ENCODE assay signal across 28 cellular contexts in the genomic region with DNA sequence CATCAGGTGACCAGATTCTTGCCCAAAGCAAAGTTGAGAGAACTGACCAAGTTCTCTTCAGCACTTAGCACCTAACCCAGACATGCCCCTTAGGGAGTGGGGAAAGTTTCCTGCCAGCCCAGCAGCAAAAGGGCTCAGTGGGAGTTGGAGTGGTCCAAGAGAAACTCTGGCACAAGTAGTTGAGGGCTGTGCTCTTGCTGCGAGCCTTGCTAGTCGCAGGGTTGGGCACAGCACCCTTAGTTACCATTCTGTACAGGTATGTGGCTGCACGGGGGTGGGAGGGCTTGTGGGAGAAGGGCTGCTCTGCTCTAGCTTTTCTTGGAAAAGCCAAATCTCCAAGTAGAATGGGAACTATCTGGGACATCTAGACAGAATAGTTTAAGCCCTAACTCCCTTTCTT. TPM values are rescaled to one million over a fixed set of nuclear protein-coding genes. Genes with fewer than 3 reads are reported as not detected.
DNase-seq lines count a peak whose midpoint lies in the region; ATAC-seq, FAIRE-seq and TF ChIP-seq lines count a peak whose summit lies in the region.
"Had no signal": no experiment of that assay in that cellular context is flagged by ENCODE, and none has a peak within 500 bp of the region (broad histone marks: within the 10 kb centered on the region; RNA-seq: fewer than 3 reads in every experiment).

No MANE protein-coding gene starts in this region.

- H3K4me3 ChIP-seq in CD4-positive, CD25-positive, alpha-beta regulatory T cell (ENCODE audit: low read depth, low read length) = no peak overlapping the region
- no peak overlapping the region for H3K4me3 ChIP-seq in RWPE2 (ENCODE audit: severe bottlenecking)
- H3K4me3 ChIP-seq in K562 = no peak overlapping the region
- no peak overlapping the region for H3K4me3 ChIP-seq in naive thymus-derived CD4-positive, alpha-beta T cell (ENCODE audit: low read length)
- H3K4me3 ChIP-seq: BLaER1, MG63, SJSA1 had no signal

- no peak for TF ChIP-seq POLR2A in K562 (conservative IDR thresholded peaks at IDR 0.05)

- ATAC-seq in activated T-cell treated with anti-CD3 and anti-CD28 coated beads, Interleukin-2, amount 50 U/mL, for 4 hours = no peak
- ATAC-seq in CD4-positive, CD25-positive, alpha-beta regulatory T cell (ENCODE audit: low read depth in 2 of 2) = no peak
- ATAC-seq in RWPE2 (ENCODE audit: low read depth) = 0 out of 3 replicates have a peak, but pooled peaks have one; percentile 24
- peak; percentile 4 for ATAC-seq in K562
- no peak for ATAC-seq in naive thymus-derived CD4-positive, alpha-beta T cell
- ATAC-seq in HG02870 (IDR thresholded peaks at IDR 0.05; ENCODE audit: unreplicated experiment) = no peak
- ATAC-seq: PC-3 had no signal

- no peak overlapping the region for H2AFZ ChIP-seq in K562 (ENCODE audit: low read depth, low read length)

- H3K9ac ChIP-seq in K562 (ENCODE audit: insufficient read depth in 1 of 2, low read depth in 2 of 2, low read length in 2 of 2) = peak overlapping the region in 1 of 2 experiments; percentile 18; a peak in 1 of 4 replicates
- H3K9ac ChIP-seq: BLaER1 had no signal

- POLR2A ChIA-PET in K562 (lab: Yijun Ruan, JAX) = interaction anchor here (0.6 to 4.5 kb wide), 8 partner anchors 10 to 644 kb away, joined by 3 to 21 read pairs (median 4); partner anchors contain the start of gene LRRC73
- POLR2A ChIA-PET in naive thymus-derived CD4-positive, alpha-beta T cell (lab: Charles Lee) = no interaction called here

- DNase-seq in activated T-cell treated with anti-CD3 and anti-CD28 coated beads, Interleukin-2, amount 50 U/mL, for 24 hours = no peak
- DNase-seq in activated T-cell treated with anti-CD3 and anti-CD28 coated beads, Interleukin-2, amount 50 U/mL, for 4 hours = no peak
- DNase-seq in CD4-positive, CD25-positive, alpha-beta regulatory T cell = no peak
- no peak for DNase-seq in RWPE2 (ENCODE audit: low spot score)
- no peak for DNase-seq in K562 (ENCODE audit: extremely low read depth in 1 of 4, low spot score in 3 of 4)
- DNase-seq in NCI-H2227 (lab: John Stamatoyannopoulos, UW; ENCODE audit: unreplicated experiment) = no peak
- DNase-seq in naive thymus-derived CD4-positive, alpha-beta T cell = no peak
- DNase-seq: ACHN; Caco-2; CD4-positive, alpha-beta memory T cell; KBM-7; MG63; NCI-H1105 treated with DMSO at 0.1 percent for 48 hours; NCI-H146; NCI-H1930; NCI-H2107; NCI-H446; NCI-H526; NCI-H82; NK-92 treated with Interleukin-12 subunit alpha and Interleukin-12 subunit beta, amount 100 ng/mL, for 24 hours; PC-3; Right ventricle myocardium superior had no signal

- CTCF ChIA-PET in K562 (lab: Yijun Ruan, JAX; ENCODE audit: low intra/inter-chr PET ratio) = no interaction called here
- CTCF ChIA-PET in naive thymus-derived CD4-positive, alpha-beta T cell (lab: Charles Lee) = interaction anchor here (1.1 kb wide), 1 partner anchor 67 kb away, joined by 3 read pairs; no protein-coding TSS in a partner anchor

- H3K9me3 Mint-ChIP-seq in activated T-cell treated with anti-CD3 and anti-CD28 coated beads, Interleukin-2, amount 50 U/mL, for 24 hours = no peaks in the 10 kb centered on the region
- H3K9me3 Mint-ChIP-seq in activated T-cell treated with anti-CD3 and anti-CD28 coated beads, Interleukin-2, amount 50 U/mL, for 4 hours = no peaks in the 10 kb centered on the region
- peaks cover 0 to 2% (median 0%) of the 10 kb centered on the region in 7 donors for H3K9me3 Mint-ChIP-seq in CD4-positive, CD25-positive, alpha-beta regulatory T cell
- H3K9me3 Mint-ChIP-seq in naive thymus-derived CD4-positive, alpha-beta T cell = no peaks in the 10 kb centered on the region
- H3K9me3 Mint-ChIP-seq: CD4-positive, alpha-beta memory T cell had no signal

- 87% methylated on average over 3 of the region's 3 CpGs for WGBS in K562 (ENCODE audit: insufficient coverage, low coverage, missing lambda C conversion rate)

- TF ChIP-seq CTCF in RWPE2 (IDR thresholded peaks at IDR 0.05; ENCODE audit: poor library complexity, severe bottlenecking) = no peak
- TF ChIP-seq CTCF in K562 (IDR thresholded peaks at IDR 0.05 in 2 of 3, conservative IDR thresholded peaks at IDR 0.05 in 1 of 3; ENCODE audit: insufficient read depth in 2 of 3, low read depth in 1 of 3, low read length in 3 of 3) = no peak

- no peak overlapping the region for H3K4me3 Mint-ChIP-seq in activated T-cell treated with anti-CD3 and anti-CD28 coated beads, Interleukin-2, amount 50 U/mL, for 24 hours
- no peak overlapping the region for H3K4me3 Mint-ChIP-seq in activated T-cell treated with anti-CD3 and anti-CD28 coated beads, Interleukin-2, amount 50 U/mL, for 4 hours
- no peak overlapping the region for H3K4me3 Mint-ChIP-seq in CD4-positive, CD25-positive, alpha-beta regulatory T cell
- H3K4me3 Mint-ChIP-seq in naive thymus-derived CD4-positive, alpha-beta T cell = no peak overlapping the region
- H3K4me3 Mint-ChIP-seq: CD4-positive, alpha-beta memory T cell had no signal

- no peaks in the 10 kb centered on the region for H3K27me3 ChIP-seq in CD4-positive, CD25-positive, alpha-beta regulatory T cell (ENCODE audit: control insufficient read depth, insufficient read depth, low read length)
- H3K27me3 ChIP-seq in RWPE2 (ENCODE audit: insufficient read depth, poor library complexity, severe bottlenecking) = no peaks in the 10 kb centered on the region
- no peaks in the 10 kb centered on the region for H3K27me3 ChIP-seq in K562 (ENCODE audit: control insufficient read depth in 2 of 2, insufficient read depth in 2 of 2, low read length in 2 of 2)
- no peaks in the 10 kb centered on the region for H3K27me3 ChIP-seq in naive thymus-derived CD4-positive, alpha-beta T cell (ENCODE audit: control insufficient read depth in 2 of 2, insufficient read depth in 2 of 2, low read length in 2 of 2)
- H3K27me3 ChIP-seq: BLaER1, MG63, SJSA1 had no signal

- no peak overlapping the region for H3K27ac ChIP-seq in CD4-positive, CD25-positive, alpha-beta regulatory T cell (ENCODE audit: insufficient read depth, low read length, poor library complexity, severe bottlenecking)
- no peak overlapping the region for H3K27ac ChIP-seq in RWPE2 (ENCODE audit: poor library complexity, severe bottlenecking)
- no peak overlapping the region for H3K27ac ChIP-seq in K562 (ENCODE audit: extremely low read depth, low read depth, low read length)
- H3K27ac ChIP-seq in naive thymus-derived CD4-positive, alpha-beta T cell (ENCODE audit: low read depth, low read length) = no peak overlapping the region
- H3K27ac ChIP-seq: 22Rv1, BLaER1, SJSA1 had no signal

- no peak for TF ChIP-seq RAD21 in K562 (CRISPR knock-in tag; conservative IDR thresholded peaks at IDR 0.05 in 1 of 2, IDR thresholded peaks at IDR 0.05 in 1 of 2)

- H3K36me3 Mint-ChIP-seq in activated T-cell treated with anti-CD3 and anti-CD28 coated beads, Interleukin-2, amount 50 U/mL, for 24 hours (ENCODE audit: low read depth) = no peaks in the 10 kb centered on the region
- peaks cover 53% of the 10 kb centered on the region for H3K36me3 Mint-ChIP-seq in activated T-cell treated with anti-CD3 and anti-CD28 coated beads, Interleukin-2, amount 50 U/mL, for 4 hours (ENCODE audit: insufficient read depth)
- peaks cover 46% of the 10 kb centered on the region for H3K36me3 Mint-ChIP-seq in CD4-positive, CD25-positive, alpha-beta regulatory T cell
- peaks cover 3 to 63% (median 32%) of the 10 kb centered on the region in 5 donors for H3K36me3 Mint-ChIP-seq in naive thymus-derived CD4-positive, alpha-beta T cell

- peaks cover 6% of the 10 kb centered on the region for H3K4me1 ChIP-seq in CD4-positive, CD25-positive, alpha-beta regulatory T cell (ENCODE audit: control insufficient read depth, insufficient read depth, low read length, poor library complexity, severe bottlenecking)
- H3K4me1 ChIP-seq in RWPE2 (ENCODE audit: insufficient read depth, poor library complexity, severe bottlenecking) (no peaks in the 10 kb centered on the region), K562 (replicated peaks in 1 of 2; ENCODE audit: control insufficient read depth in 2 of 2, insufficient read depth in 2 of 2, low read length in 2 of 2) (peaks cover 6 to 11% of the 10 kb centered on the region in 2 experiments; a peak in 3 of 5 replicates)
- peaks cover 2 to 6% of the 10 kb centered on the region in 2 donors for H3K4me1 ChIP-seq in naive thymus-derived CD4-positive, alpha-beta T cell (ENCODE audit: control insufficient read depth in 2 of 2, insufficient read depth in 2 of 2, low read length in 2 of 2)

- no peaks in the 10 kb centered on the region for H3K9me3 ChIP-seq in CD4-positive, CD25-positive, alpha-beta regulatory T cell (ENCODE audit: control insufficient read depth in 2 of 2, low read length in 2 of 2)
- H3K9me3 ChIP-seq in RWPE2 (ENCODE audit: severe bottlenecking) (no peaks in the 10 kb centered on the region), K562 (replicated peaks; ENCODE audit: control insufficient read depth, insufficient read depth, low read depth, low read length) (no peaks in the 10 kb centered on the region)
- H3K9me3 ChIP-seq in naive thymus-derived CD4-positive, alpha-beta T cell (ENCODE audit: control insufficient read depth in 2 of 3, low read length in 3 of 3) = no peaks in the 10 kb centered on the region
- H3K9me3 ChIP-seq: BLaER1, Caco-2, MG63, SJSA1 had no signal

- H3K27me3 Mint-ChIP-seq in activated T-cell treated with anti-CD3 and anti-CD28 coated beads, Interleukin-2, amount 50 U/mL, for 24 hours = no peaks in the 10 kb centered on the region
- no peaks in the 10 kb centered on the region for H3K27me3 Mint-ChIP-seq in activated T-cell treated with anti-CD3 and anti-CD28 coated beads, Interleukin-2, amount 50 U/mL, for 4 hours (ENCODE audit: low read depth)
- no peaks in the 10 kb centered on the region for H3K27me3 Mint-ChIP-seq in CD4-positive, CD25-positive, alpha-beta regulatory T cell
- no peaks in the 10 kb centered on the region for H3K27me3 Mint-ChIP-seq in naive thymus-derived CD4-positive, alpha-beta T cell
- H3K27me3 Mint-ChIP-seq: CD4-positive, alpha-beta memory T cell had no signal

- peaks cover 7% of the 10 kb centered on the region; the same call in 1 of the 2 replicates for H4K20me1 ChIP-seq in K562 (replicated peaks; ENCODE audit: control insufficient read depth, insufficient read depth, low read length)

- in situ Hi-C loops in K562 (cut with MboI) = no loop called here

- peaks cover 3% of the 10 kb centered on the region for H3K9me1 ChIP-seq in K562 (ENCODE audit: control insufficient read depth, insufficient read depth, low read length)

- FAIRE-seq in K562 (lab: Jason Lieb, UNC) = no peak
- FAIRE-seq: G401.6, H1 had no signal

- peaks cover 18% of the 10 kb centered on the region for H3K79me2 ChIP-seq in K562 (ENCODE audit: control insufficient read depth, insufficient read depth, low read length)

- no peak for TF ChIP-seq EP300 in K562 (IDR thresholded peaks at IDR 0.05; ENCODE audit: low read length)

- BruUV-seq in K562 (replicated peaks; lab: Mats Ljungman, UMichigan) = no TSS peak

- no peak overlapping the region for H3K4me2 ChIP-seq in K562 (ENCODE audit: insufficient read depth, low read length)
- H3K4me2 ChIP-seq: BLaER1 had no signal

- H3K27ac Mint-ChIP-seq in activated T-cell treated with anti-CD3 and anti-CD28 coated beads, Interleukin-2, amount 50 U/mL, for 24 hours = peak overlapping the region; percentile 59
- peak overlapping the region in 2 of 3 donors; percentile 26 to 87 for H3K27ac Mint-ChIP-seq in CD4-positive, CD25-positive, alpha-beta regulatory T cell
- H3K27ac Mint-ChIP-seq in naive thymus-derived CD4-positive, alpha-beta T cell = peak overlapping the region in 1 of 9 donors; percentile 2

- H3K36me3 ChIP-seq in CD4-positive, CD25-positive, alpha-beta regulatory T cell (ENCODE audit: control insufficient read depth, insufficient read depth, low read length) = peaks cover 88% of the 10 kb centered on the region
- peaks cover 96% of the 10 kb centered on the region for H3K36me3 ChIP-seq in RWPE2 (ENCODE audit: low read depth)
- H3K36me3 ChIP-seq in K562 (ENCODE audit: control insufficient read depth, insufficient read depth, low read length) = peaks cover 97% of the 10 kb centered on the region
- peaks cover 36 to 92% (median 37%) of the 10 kb centered on the region in 3 experiments for H3K36me3 ChIP-seq in naive thymus-derived CD4-positive, alpha-beta T cell (ENCODE audit: control insufficient read depth in 2 of 3, insufficient read depth in 3 of 3, low read length in 3 of 3)

- intact Hi-C loops in K562 (cut with micrococcal nuclease) = no loop called here
- intact Hi-C loops in naive thymus-derived CD4-positive, alpha-beta T cell (cut with micrococcal nuclease) = no loop called here

- H3K4me1 Mint-ChIP-seq in activated T-cell treated with anti-CD3 and anti-CD28 coated beads, Interleukin-2, amount 50 U/mL, for 24 hours (ENCODE audit: low read depth) = peaks cover 2% of the 10 kb centered on the region
- H3K4me1 Mint-ChIP-seq in activated T-cell treated with anti-CD3 and anti-CD28 coated beads, Interleukin-2, amount 50 U/mL, for 4 hours (ENCODE audit: low read depth) = peaks cover 5% of the 10 kb centered on the region
- peaks cover 0 to 3% (median 2%) of the 10 kb centered on the region in 4 donors for H3K4me1 Mint-ChIP-seq in CD4-positive, CD25-positive, alpha-beta regulatory T cell
- peaks cover 0 to 7% (median 5%) of the 10 kb centered on the region in 7 donors for H3K4me1 Mint-ChIP-seq in naive thymus-derived CD4-positive, alpha-beta T cell

RNA-seq across cellular contexts. Expression of gene POLR1C, which starts 6.4 kb away (rescaled TPM):
- 100 to 1,000 TPM; 192 to 231 (median 200) TPM for total RNA-seq in activated T-cell treated with anti-CD3 and anti-CD28 coated beads, Interleukin-2, amount 50 U/mL, for 4 hours
- 26.8 TPM for total RNA-seq in CD4-positive, CD25-positive, alpha-beta regulatory T cell
- polyA plus RNA-seq in CD4-positive, CD25-positive, alpha-beta regulatory T cell = 10 to 100 TPM in 2 of 4 donors, 1 to 10 TPM in 2; 8.4 to 20.5 (median 11.5) TPM
- total RNA-seq in K562 (2011; cell fraction: chromatin; rRNA removed; ENCODE audit: low replicate concordance) = 232 and 283 TPM in 2 replicates
- 153 TPM in 2 replicates for total RNA-seq in K562 (2011; cell fraction: nucleolus; rRNA removed)
- 142 and 162 TPM in 2 replicates for total RNA-seq in K562 (2011; cell fraction: nucleoplasm; rRNA removed)
- total RNA-seq in K562 (2014; rRNA removed) (74.8 and 83.5 TPM in 2 replicates), K562 (2014; rRNA removed; fragmentation: Illumina TruSeq; extraction: Trizol) (109 and 114 TPM in 2 replicates), K562 (2015; rRNA removed; fragmentation: Illumina TruSeq; extraction: Trizol) (103 and 104 TPM in 2 replicates), K562 (2021) (116 and 120 TPM in 2 replicates)
- polyA plus RNA-seq in K562 (2011; rRNA removed) (173 and 226 TPM in 2 replicates), K562 (2014; fragmentation: Illumina TruSeq; extraction: Trizol) (142 and 181 TPM in 2 replicates), K562 (2014; fragmentation: Nextera tagmentation; extraction: Ambion mirVana) (100 to 1,000 TPM; 405 to 429 TPM), K562 (2014; rRNA removed) (120 and 136 TPM in 2 replicates)
- polyA plus RNA-seq in K562 (2011; cell fraction: cytosol; rRNA removed) = 122 and 151 TPM in 2 replicates
- polyA plus RNA-seq in K562 (2011; cell fraction: nucleus; rRNA removed) = 346 and 441 TPM in 2 replicates
- 59.7 and 216 TPM in 2 replicates for polyA plus RNA-seq in K562 (2012)
- 115 and 145 TPM in 2 replicates for polyA minus RNA-seq in K562 (2011; rRNA and poly(A)+ RNA removed)
- polyA minus RNA-seq in K562 (2011; cell fraction: cytosol; rRNA and poly(A)+ RNA removed) = 35.9 and 46.4 TPM in 2 replicates
- polyA minus RNA-seq in K562 (2011; cell fraction: nucleus; rRNA and poly(A)+ RNA removed) = 58.0 and 80.9 TPM in 2 replicates
- 10 to 100 TPM; 36.3 to 61.1 (median 40.9) TPM for total RNA-seq in naive thymus-derived CD4-positive, alpha-beta T cell
- 10 to 100 TPM; 13.1 to 29.2 TPM for polyA plus RNA-seq in naive thymus-derived CD4-positive, alpha-beta T cell

RNA-seq across cellular contexts. Expression of gene YIPF3, which starts 6.6 kb away (rescaled TPM):
- 10 to 100 TPM; 33.3 to 40.9 (median 35.4) TPM for total RNA-seq in activated T-cell treated with anti-CD3 and anti-CD28 coated beads, Interleukin-2, amount 50 U/mL, for 4 hours
- 59.2 TPM for total RNA-seq in CD4-positive, CD25-positive, alpha-beta regulatory T cell
- 100 to 1,000 TPM; 101 to 135 (median 117) TPM for polyA plus RNA-seq in CD4-positive, CD25-positive, alpha-beta regulatory T cell
- total RNA-seq in K562 (2011; cell fraction: chromatin; rRNA removed; ENCODE audit: low replicate concordance) = 124 and 279 TPM in 2 replicates
- 200 and 272 TPM in 2 replicates for total RNA-seq in K562 (2011; cell fraction: nucleolus; rRNA removed)
- 167 and 189 TPM in 2 replicates for total RNA-seq in K562 (2011; cell fraction: nucleoplasm; rRNA removed)
- total RNA-seq in K562 (2014; rRNA removed) (57.6 and 67.8 TPM in 2 replicates), K562 (2014; rRNA removed; fragmentation: Illumina TruSeq; extraction: Trizol) (25.9 and 27.5 TPM in 2 replicates), K562 (2015; rRNA removed; fragmentation: Illumina TruSeq; extraction: Trizol) (31.5 and 32.9 TPM in 2 replicates), K562 (2021) (65.1 and 69.3 TPM in 2 replicates)
- polyA plus RNA-seq in K562 (2011; rRNA removed) (74.8 and 182 TPM in 2 replicates), K562 (2014; fragmentation: Illumina TruSeq; extraction: Trizol) (75.3 and 78.5 TPM in 2 replicates), K562 (2014; fragmentation: Nextera tagmentation; extraction: Ambion mirVana) (10 to 100 TPM; 40.4 to 48.6 TPM), K562 (2014; rRNA removed) (54.6 and 72.9 TPM in 2 replicates)
- 121 and 141 TPM in 2 replicates for polyA plus RNA-seq in K562 (2011; cell fraction: cytosol; rRNA removed)
- 293 and 318 TPM in 2 replicates for polyA plus RNA-seq in K562 (2011; cell fraction: nucleus; rRNA removed)
- polyA plus RNA-seq in K562 (2012) = 55.8 and 113 TPM in 2 replicates
- 80.6 and 102 TPM in 2 replicates for polyA minus RNA-seq in K562 (2011; rRNA and poly(A)+ RNA removed)
- 31.1 and 31.2 TPM in 2 replicates for polyA minus RNA-seq in K562 (2011; cell fraction: cytosol; rRNA and poly(A)+ RNA removed)
- 56.0 and 75.5 TPM in 2 replicates for polyA minus RNA-seq in K562 (2011; cell fraction: nucleus; rRNA and poly(A)+ RNA removed)
- total RNA-seq in naive thymus-derived CD4-positive, alpha-beta T cell = 10 to 100 TPM; 54.4 to 75.9 (median 67.3) TPM
- 10 to 100 TPM; 68.3 to 74.5 TPM for polyA plus RNA-seq in naive thymus-derived CD4-positive, alpha-beta T cell

RNA-seq across cellular contexts. Expression of gene LRRC73, which starts 13.1 kb away (rescaled TPM):
- total RNA-seq in activated T-cell treated with anti-CD3 and anti-CD28 coated beads, Interleukin-2, amount 50 U/mL, for 4 hours = under 1 TPM; 0.16 to 0.47 (median 0.20) TPM
- total RNA-seq in CD4-positive, CD25-positive, alpha-beta regulatory T cell = 0.30 TPM
- not detected for polyA plus RNA-seq in CD4-positive, CD25-positive, alpha-beta regulatory T cell
- total RNA-seq in K562 (2011; cell fraction: chromatin; rRNA removed; ENCODE audit: low replicate concordance) = 0.58 TPM in 1 of 2 replicates, not detected in the other
- 0.53 and 0.83 TPM in 2 replicates for total RNA-seq in K562 (2011; cell fraction: nucleolus; rRNA removed)
- 0.53 and 0.66 TPM in 2 replicates for total RNA-seq in K562 (2011; cell fraction: nucleoplasm; rRNA removed)
- total RNA-seq in K562 (2014; rRNA removed) = 0.12 and 0.27 TPM in 2 replicates
- total RNA-seq in K562 (2014; rRNA removed; fragmentation: Illumina TruSeq; extraction: Trizol) = not detected in 2 replicates
- total RNA-seq in K562 (2015; rRNA removed; fragmentation: Illumina TruSeq; extraction: Trizol) = 0.07 and 0.11 TPM in 2 replicates
- total RNA-seq in K562 (2021) = 0.34 and 0.55 TPM in 2 replicates
- 0.07 and 0.20 TPM in 2 replicates for polyA plus RNA-seq in K562 (2011; rRNA removed)
- polyA plus RNA-seq in K562 (2011; cell fraction: cytosol; rRNA removed) = 0.16 and 0.39 TPM in 2 replicates
- polyA plus RNA-seq in K562 (2011; cell fraction: nucleus; rRNA removed) = 0.50 TPM in 1 of 2 replicates, not detected in the other
- 0.08 and 0.21 TPM in 2 replicates for polyA plus RNA-seq in K562 (2012)
- polyA plus RNA-seq in K562 (2014; fragmentation: Illumina TruSeq; extraction: Trizol) = 0.07 and 0.12 TPM in 2 replicates
- not detected for polyA plus RNA-seq in K562 (2014; fragmentation: Nextera tagmentation; extraction: Ambion mirVana)
- polyA plus RNA-seq in K562 (2014; rRNA removed) = 0.08 and 0.09 TPM in 2 replicates
- 0.12 TPM in 1 of 2 replicates, not detected in the other for polyA minus RNA-seq in K562 (2011; rRNA and poly(A)+ RNA removed)
- polyA minus RNA-seq in K562 (2011; cell fraction: cytosol; rRNA and poly(A)+ RNA removed) = not detected in 2 replicates
- polyA minus RNA-seq in K562 (2011; cell fraction: nucleus; rRNA and poly(A)+ RNA removed) = 0.54 and 0.78 TPM in 2 replicates
- under 1 TPM; 0.22 to 0.84 (median 0.46) TPM for total RNA-seq in naive thymus-derived CD4-positive, alpha-beta T cell
- not detected for polyA plus RNA-seq in naive thymus-derived CD4-positive, alpha-beta T cell
- total RNA-seq: SJSA1 had no signal
- polyA plus RNA-seq: CD4-positive, alpha-beta memory T cell had no signal

RNA-seq across cellular contexts. Expression of gene TJAP1, which starts 45.9 kb away (rescaled TPM):
- 10 to 100 TPM; 45.5 to 52.8 (median 46.2) TPM for total RNA-seq in activated T-cell treated with anti-CD3 and anti-CD28 coated beads, Interleukin-2, amount 50 U/mL, for 4 hours
- total RNA-seq in CD4-positive, CD25-positive, alpha-beta regulatory T cell = 36.3 TPM
- 1 to 10 TPM; 5.5 to 9.5 (median 6.6) TPM for polyA plus RNA-seq in CD4-positive, CD25-positive, alpha-beta regulatory T cell
- total RNA-seq in K562 (2011; cell fraction: chromatin; rRNA removed; ENCODE audit: low replicate concordance) = 43.2 and 99.7 TPM in 2 replicates
- total RNA-seq in K562 (2011; cell fraction: nucleolus; rRNA removed) = 41.3 and 52.0 TPM in 2 replicates
- total RNA-seq in K562 (2011; cell fraction: nucleoplasm; rRNA removed) = 55.1 and 68.1 TPM in 2 replicates
- total RNA-seq in K562 (2014; rRNA removed) (17.0 and 23.1 TPM in 2 replicates), K562 (2014; rRNA removed; fragmentation: Illumina TruSeq; extraction: Trizol) (7.2 TPM in 2 replicates), K562 (2015; rRNA removed; fragmentation: Illumina TruSeq; extraction: Trizol) (11.1 and 11.2 TPM in 2 replicates), K562 (2021) (25.4 and 35.8 TPM in 2 replicates)
- polyA plus RNA-seq in K562 (2011; rRNA removed) (16.2 and 25.3 TPM in 2 replicates), K562 (2014; fragmentation: Illumina TruSeq; extraction: Trizol) (17.0 and 21.3 TPM in 2 replicates), K562 (2014; fragmentation: Nextera tagmentation; extraction: Ambion mirVana) (under 1 TPM; 0.06 to 0.29 TPM), K562 (2014; rRNA removed) (24.2 and 31.1 TPM in 2 replicates)
- 16.2 and 19.2 TPM in 2 replicates for polyA plus RNA-seq in K562 (2011; cell fraction: cytosol; rRNA removed)
- polyA plus RNA-seq in K562 (2011; cell fraction: nucleus; rRNA removed) = 92.6 and 107 TPM in 2 replicates
- 19.6 and 33.5 TPM in 2 replicates for polyA plus RNA-seq in K562 (2012)
- 11.2 and 14.6 TPM in 2 replicates for polyA minus RNA-seq in K562 (2011; rRNA and poly(A)+ RNA removed)
- 8.1 and 9.8 TPM in 2 replicates for polyA minus RNA-seq in K562 (2011; cell fraction: cytosol; rRNA and poly(A)+ RNA removed)
- polyA minus RNA-seq in K562 (2011; cell fraction: nucleus; rRNA and poly(A)+ RNA removed) = 16.6 and 17.1 TPM in 2 replicates
- total RNA-seq in naive thymus-derived CD4-positive, alpha-beta T cell = 10 to 100 TPM; 29.2 to 55.2 (median 33.5) TPM
- polyA plus RNA-seq in naive thymus-derived CD4-positive, alpha-beta T cell = 10 to 100 TPM in 1 of 2 donors, 1 to 10 TPM in 1; 8.2 to 10.9 TPM

RNA-seq across cellular contexts. Expression of gene XPO5, which starts 52.6 kb away (rescaled TPM):
- total RNA-seq in activated T-cell treated with anti-CD3 and anti-CD28 coated beads, Interleukin-2, amount 50 U/mL, for 4 hours = 100 to 1,000 TPM; 116 to 140 (median 120) TPM
- total RNA-seq in CD4-positive, CD25-positive, alpha-beta regulatory T cell = 56.8 TPM
- polyA plus RNA-seq in CD4-positive, CD25-positive, alpha-beta regulatory T cell = 10 to 100 TPM in 1 of 4 donors, 1 to 10 TPM in 3; 5.5 to 10.9 (median 8.1) TPM
- total RNA-seq in K562 (2011; cell fraction: chromatin; rRNA removed; ENCODE audit: low replicate concordance) = 429 and 472 TPM in 2 replicates
- total RNA-seq in K562 (2011; cell fraction: nucleolus; rRNA removed) = 259 and 261 TPM in 2 replicates
- total RNA-seq in K562 (2011; cell fraction: nucleoplasm; rRNA removed) = 326 and 371 TPM in 2 replicates
- 91.6 and 102 TPM in 2 replicates for total RNA-seq in K562 (2014; rRNA removed)
- total RNA-seq in K562 (2014; rRNA removed; fragmentation: Illumina TruSeq; extraction: Trizol) = 99.1 and 106 TPM in 2 replicates
- total RNA-seq in K562 (2015; rRNA removed; fragmentation: Illumina TruSeq; extraction: Trizol) = 95.4 and 97.1 TPM in 2 replicates
- total RNA-seq in K562 (2021) = 170 and 180 TPM in 2 replicates
- polyA plus RNA-seq in K562 (2011; rRNA removed) = 145 and 166 TPM in 2 replicates
- 110 and 161 TPM in 2 replicates for polyA plus RNA-seq in K562 (2011; cell fraction: cytosol; rRNA removed)
- 247 and 250 TPM in 2 replicates for polyA plus RNA-seq in K562 (2011; cell fraction: nucleus; rRNA removed)
- polyA plus RNA-seq in K562 (2012) = 76.8 and 101 TPM in 2 replicates
- 105 and 130 TPM in 2 replicates for polyA plus RNA-seq in K562 (2014; fragmentation: Illumina TruSeq; extraction: Trizol)
- polyA plus RNA-seq in K562 (2014; fragmentation: Nextera tagmentation; extraction: Ambion mirVana) = 10 to 100 TPM; 36.0 to 72.3 TPM
- polyA plus RNA-seq in K562 (2014; rRNA removed) = 101 TPM in 2 replicates
- polyA minus RNA-seq in K562 (2011; rRNA and poly(A)+ RNA removed) = 186 and 262 TPM in 2 replicates
- 127 and 149 TPM in 2 replicates for polyA minus RNA-seq in K562 (2011; cell fraction: cytosol; rRNA and poly(A)+ RNA removed)
- 121 and 146 TPM in 2 replicates for polyA minus RNA-seq in K562 (2011; cell fraction: nucleus; rRNA and poly(A)+ RNA removed)
- 100 to 1,000 TPM in 1 of 5 experiments, 10 to 100 TPM in 4; 35.0 to 107 (median 41.9) TPM for total RNA-seq in naive thymus-derived CD4-positive, alpha-beta T cell
- polyA plus RNA-seq in naive thymus-derived CD4-positive, alpha-beta T cell = 10 to 100 TPM in 1 of 2 donors, 1 to 10 TPM in 1; 9.3 to 10.2 TPM

Comparison
In these comparisons a context has a peak if more than half of its experiments do, and no peak if none do; other contexts are left out.
1. ATAC-seq: peak in RWPE2 (single experiment) and K562 (single experiment); none in activated T-cell treated with anti-CD3 and anti-CD28 coated beads, Interleukin-2, amount 50 U/mL, for 4 hours (0 of 2), CD4-positive, CD25-positive, alpha-beta regulatory T cell (0 of 2), naive thymus-derived CD4-positive, alpha-beta T cell (single experiment) and HG02870 (single experiment).